Comparison of ENCODE assay signal across 8 cellular contexts in genomic region chr4:184815046-184815877, GRCh38. TPM values are rescaled to one million over a fixed set of nuclear protein-coding genes. Genes with fewer than 3 reads are reported as not detected.
A peak's percentile ranks its signal among the peaks of the same experiment; 100 is the strongest.
DNase-seq lines count a peak whose midpoint lies in the region; ATAC-seq and TF ChIP-seq lines count a peak whose summit lies in the region.

No MANE protein-coding gene starts in this region.

- peak overlapping the region; percentile 61 for H3K27ac Mint-ChIP-seq in stimulated activated naive CD8-positive, alpha-beta T cell treated with anti-CD3 and anti-CD28 coated beads, Interleukin-15, Interleukin-2, amounts not matched to agents 100 ng/mL and 50 ng/mL, for 24 hours

- intact Hi-C loops in breast epithelium (cut with DNase I; ENCODE audit: low total_unique reads) = loop anchor here (10.0 kb wide), 1 partner anchor 70 kb away; no protein-coding TSS in a partner anchor

- H3K27me3 ChIP-seq in breast epithelium = no peaks in the 10 kb centered on the region
- no peaks in the 10 kb centered on the region for H3K27me3 ChIP-seq in layer of hippocampus (ENCODE audit: control insufficient read depth, insufficient read depth, low read length)

- TF ChIP-seq POLR2A in breast epithelium (IDR thresholded peaks at IDR 0.05) = no peak

- peak overlapping the region; percentile 28 for H3K4me3 Mint-ChIP-seq in stimulated activated naive CD8-positive, alpha-beta T cell treated with anti-CD3 and anti-CD28 coated beads, Interleukin-15, Interleukin-2, amounts not matched to agents 100 ng/mL and 50 ng/mL, for 24 hours

- peak; percentile 73 for DNase-seq in DMS79 (lab: John Stamatoyannopoulos, UW)
- peak; percentile 65 for DNase-seq in NCI-H2227 (lab: John Stamatoyannopoulos, UW; ENCODE audit: unreplicated experiment)
- peak; percentile 67 to 83 for DNase-seq in breast epithelium (ENCODE audit: low spot score in 2 of 2)
- DNase-seq in OCI-M2 (lab: John Stamatoyannopoulos, UW; ENCODE audit: unreplicated experiment) = no peak

- peak overlapping the region; percentile 81 to 90 for H3K27ac ChIP-seq in breast epithelium
- peak overlapping the region; percentile 47 for H3K27ac ChIP-seq in layer of hippocampus (ENCODE audit: low read depth, low read length)

- H3K36me3 Mint-ChIP-seq in stimulated activated naive CD8-positive, alpha-beta T cell treated with anti-CD3 and anti-CD28 coated beads, Interleukin-15, Interleukin-2, amounts not matched to agents 100 ng/mL and 50 ng/mL, for 24 hours (ENCODE audit: low read depth) = peaks cover 7% of the 10 kb centered on the region

- no peaks in the 10 kb centered on the region for H3K9me3 Mint-ChIP-seq in stimulated activated naive CD8-positive, alpha-beta T cell treated with anti-CD3 and anti-CD28 coated beads, Interleukin-15, Interleukin-2, amounts not matched to agents 100 ng/mL and 50 ng/mL, for 24 hours

- peaks cover 59% of the 10 kb centered on the region for H3K4me1 Mint-ChIP-seq in stimulated activated naive CD8-positive, alpha-beta T cell treated with anti-CD3 and anti-CD28 coated beads, Interleukin-15, Interleukin-2, amounts not matched to agents 100 ng/mL and 50 ng/mL, for 24 hours (ENCODE audit: low read depth)

- peaks cover 7 to 17% of the 10 kb centered on the region in 2 donors for H3K4me1 ChIP-seq in breast epithelium

- no peak for TF ChIP-seq CTCF in breast epithelium (IDR thresholded peaks at IDR 0.05)

- H3K4me3 ChIP-seq in breast epithelium = peak overlapping the region in 2 of 3 donors; percentile 24 to 47

- H3K9me3 ChIP-seq in breast epithelium = no peaks in the 10 kb centered on the region

- H3K27me3 Mint-ChIP-seq in stimulated activated naive CD8-positive, alpha-beta T cell treated with anti-CD3 and anti-CD28 coated beads, Interleukin-15, Interleukin-2, amounts not matched to agents 100 ng/mL and 50 ng/mL, for 24 hours = no peaks in the 10 kb centered on the region

- peak; percentile 76 for ATAC-seq in GM19395 (IDR thresholded peaks at IDR 0.05; ENCODE audit: unreplicated experiment)
- ATAC-seq in HG03342 (IDR thresholded peaks at IDR 0.05; ENCODE audit: unreplicated experiment) = peak; percentile 74

- H3K36me3 ChIP-seq in breast epithelium = no peaks in the 10 kb centered on the region

RNA-seq across cellular contexts. Expression of gene ACSL1, which starts 10.5 kb away (rescaled TPM):
- total RNA-seq in breast epithelium = 100 to 1,000 TPM; 167 to 797 (median 254) TPM
